In genomic region chr1:198167436-198167934, GRCh38 we compare ENCODE assay signal across 8 cellular contexts. TPM values are rescaled to one million over a fixed set of nuclear protein-coding genes. Genes with fewer than 3 reads are reported as not detected.
DNase-seq lines count a peak whose midpoint lies in the region; ATAC-seq, FAIRE-seq and TF ChIP-seq lines count a peak whose summit lies in the region.

No MANE protein-coding gene starts in this region.

- H3K27ac Mint-ChIP-seq in activated naive CD8-positive, alpha-beta T cell: peak overlapping the region; percentile 99
- H3K27ac Mint-ChIP-seq in nephron: peak overlapping the region; percentile 21 to 59 (median 43)

- ATAC-seq in GM21390 (IDR thresholded peaks at IDR 0.05; ENCODE audit: unreplicated experiment) (peak; percentile 73), HG03571 (IDR thresholded peaks at IDR 0.05; ENCODE audit: unreplicated experiment) (peak; percentile 58)

- H3K79me1 ChIP-seq in mesendoderm (ENCODE audit: low read length): peaks cover 11% of the 10 kb centered on the region

- H3K27me3 Mint-ChIP-seq in activated naive CD8-positive, alpha-beta T cell: no peaks in the 10 kb centered on the region
- H3K27me3 Mint-ChIP-seq in nephron (ENCODE audit: low read depth): no peaks in the 10 kb centered on the region

- H3K4me1 Mint-ChIP-seq in activated naive CD8-positive, alpha-beta T cell (ENCODE audit: low read depth): peaks cover 89% of the 10 kb centered on the region
- peaks cover 49% of the 10 kb centered on the region for H3K4me1 Mint-ChIP-seq in nephron

- no peak overlapping the region for H2BK5ac ChIP-seq in mesendoderm (ENCODE audit: low read length)

- peaks cover 9% of the 10 kb centered on the region for H3K36me3 Mint-ChIP-seq in activated naive CD8-positive, alpha-beta T cell
- peaks cover 4% of the 10 kb centered on the region for H3K36me3 Mint-ChIP-seq in nephron (ENCODE audit: low read depth)

- no peaks in the 10 kb centered on the region for H3K27me3 ChIP-seq in GM06990 (replicated peaks; ENCODE audit: control insufficient read depth, insufficient read depth, low read length)
- no peaks in the 10 kb centered on the region for H3K27me3 ChIP-seq in mesendoderm (ENCODE audit: insufficient read depth, low read length, poor library complexity)

- H3K4me1 ChIP-seq in mesendoderm (ENCODE audit: control insufficient read depth, low read depth, low read length): peaks cover 12% of the 10 kb centered on the region

- H3K4me2 ChIP-seq in mesendoderm (ENCODE audit: low read length): no peak overlapping the region

- H2AK5ac ChIP-seq in mesendoderm (ENCODE audit: low read length): no peak overlapping the region

- no peak overlapping the region for H3K9ac ChIP-seq in mesendoderm (ENCODE audit: low read length)

- no peak overlapping the region for H3K56ac ChIP-seq in mesendoderm (ENCODE audit: low read length)

- no peaks in the 10 kb centered on the region for H3K9me3 Mint-ChIP-seq in activated naive CD8-positive, alpha-beta T cell (ENCODE audit: low read depth)
- H3K9me3 Mint-ChIP-seq in nephron: no peaks in the 10 kb centered on the region

- H4K8ac ChIP-seq in mesendoderm (ENCODE audit: low read depth, low read length): no peak overlapping the region

- no peak overlapping the region for H2BK15ac ChIP-seq in mesendoderm (replicated peaks; ENCODE audit: low read depth)

- no peak overlapping the region for H3K27ac ChIP-seq in mesendoderm (ENCODE audit: low read depth, low read length)

- H3K79me2 ChIP-seq in mesendoderm (ENCODE audit: control insufficient read depth, insufficient read depth, low read length): peaks cover 40% of the 10 kb centered on the region

- H3K4me3 ChIP-seq in GM06990 (replicated peaks; ENCODE audit: low read depth, low read length): peak overlapping the region; percentile 13; the same call in 1 of the 2 replicates
- no peak overlapping the region for H3K4me3 ChIP-seq in mesendoderm (ENCODE audit: low read length)

- peak overlapping the region; percentile 83 for H3K4me3 Mint-ChIP-seq in activated naive CD8-positive, alpha-beta T cell
- no peak overlapping the region for H3K4me3 Mint-ChIP-seq in nephron

- no CpG with 5 or more reads among the region's 3 CpGs for WGBS in mesendoderm (ENCODE audit: extremely low coverage, insufficient coverage, low lambda C conversion rate)

- no peak for FAIRE-seq in D721Med (lab: Jason Lieb, UNC)

- no peak overlapping the region for H3K4ac ChIP-seq in mesendoderm (ENCODE audit: low read depth, low read length)

- H4K5ac ChIP-seq in mesendoderm (ENCODE audit: low read length): no peak overlapping the region

- DNase-seq in GM06990 (ENCODE audit: extremely low read depth, insufficient read length): peak; percentile 48
- no peak for DNase-seq in mesendoderm
- no peak for DNase-seq in D721Med (ENCODE audit: insufficient read length, low spot score)
- DNase-seq in NCI-H2081 (lab: John Stamatoyannopoulos, UW): no peak

- H3K36me3 ChIP-seq in GM06990 (ENCODE audit: control insufficient read depth, insufficient read depth, low read length): no peaks in the 10 kb centered on the region
- H3K36me3 ChIP-seq in mesendoderm (ENCODE audit: control insufficient read depth, insufficient read depth, low read length): no peaks in the 10 kb centered on the region

- H3K18ac ChIP-seq in mesendoderm (ENCODE audit: low read length): no peak overlapping the region

- TF ChIP-seq CTCF in GM06990 (IDR thresholded peaks at IDR 0.05; ENCODE audit: insufficient read depth, low read length, poor library complexity, severe bottlenecking) (no peak), nephron (IDR thresholded peaks at IDR 0.05; ENCODE audit: unreplicated experiment in 3 of 3) (no peak), D721Med (IDR thresholded peaks at IDR 0.05; ENCODE audit: insufficient read depth, missing control alignments) (no peak)

- H2BK120ac ChIP-seq in mesendoderm (ENCODE audit: low read depth, low read length): no peak overlapping the region

- no peak overlapping the region for H3K23ac ChIP-seq in mesendoderm (ENCODE audit: low read length)

RNA-seq across cellular contexts. Expression of gene NEK7, which starts 10.7 kb away (rescaled TPM):
- 8.6 TPM for polyA plus RNA-seq in mesendoderm (2013, experiment 1 of 2)
- polyA plus RNA-seq in mesendoderm (2013, experiment 2 of 2): 8.4 TPM
